8 cellular contexts compared by ENCODE assay signal in the genomic region with DNA sequence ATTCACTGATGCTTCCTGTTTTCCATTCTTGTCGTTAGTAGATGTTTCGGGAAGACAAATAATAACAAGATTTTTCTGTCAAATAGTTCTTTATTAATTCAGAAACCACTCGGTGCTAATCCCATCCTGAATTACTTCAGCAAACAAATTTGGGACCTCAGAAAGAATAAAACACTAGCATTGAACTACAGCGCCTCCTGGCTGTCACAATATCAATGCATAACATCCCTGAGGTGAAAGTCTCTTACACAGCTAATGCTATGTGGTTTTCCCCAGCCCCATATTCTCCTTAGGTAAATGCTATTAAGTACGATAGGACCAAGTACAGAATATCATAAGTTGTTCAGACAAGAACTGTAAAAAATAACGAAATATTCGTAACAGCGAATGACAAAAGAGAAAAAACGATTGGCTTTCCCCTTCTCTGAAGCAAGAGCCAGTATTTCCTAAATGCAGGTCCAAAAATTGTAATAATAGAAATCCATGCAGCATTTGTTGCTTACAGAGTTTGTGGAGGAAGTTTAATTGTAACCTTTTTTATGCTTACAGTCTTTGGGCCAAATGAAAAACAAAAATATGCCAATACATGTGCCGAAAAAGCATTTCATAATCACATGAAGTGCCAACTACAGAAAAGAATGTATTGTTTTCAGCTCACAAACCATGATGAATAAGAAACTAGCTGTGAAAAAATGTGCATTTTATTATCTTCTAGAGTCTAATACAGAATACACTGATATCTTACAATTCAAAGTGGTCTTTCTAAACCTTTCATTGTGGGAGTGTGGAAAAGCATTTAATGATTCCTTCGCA. TPM values are rescaled to one million over a fixed set of nuclear protein-coding genes. Genes with fewer than 3 reads are reported as not detected.
DNase-seq lines count a peak whose midpoint lies in the region; ATAC-seq and TF ChIP-seq lines count a peak whose summit lies in the region.

No MANE protein-coding gene starts in this region.

- 32 to 39% methylated on average over 11 of the region's 11 CpGs for WGBS in transverse colon (ENCODE audit: low coverage in 1 of 2), 2 donors

- H3K4me2 ChIP-seq in fibroblast of lung (ENCODE audit: extremely low read depth, insufficient read depth, low read length): peak overlapping the region; percentile 37
- peak overlapping the region; percentile 14 for H3K4me2 ChIP-seq in osteoblast (ENCODE audit: insufficient read depth, low read length)

- H3K4me1 ChIP-seq in fibroblast of lung (ENCODE audit: control insufficient read depth, extremely low read depth, insufficient read depth, low read length) (peaks cover 24% of the 10 kb centered on the region), osteoblast (ENCODE audit: insufficient read depth, low read length) (peaks cover 34% of the 10 kb centered on the region), transverse colon (peaks cover 0 to 13% (median 12%) of the 10 kb centered on the region in 4 donors)

- H3K27ac ChIP-seq in C4-2B: no peak overlapping the region
- H3K27ac ChIP-seq in fibroblast of lung (ENCODE audit: insufficient read depth, low read length): peak overlapping the region; percentile 91
- peak overlapping the region; percentile 97 for H3K27ac ChIP-seq in osteoblast (ENCODE audit: low read depth, low read length)
- no peak overlapping the region for H3K27ac ChIP-seq in transverse colon

- H3K27me3 ChIP-seq in fibroblast of lung (ENCODE audit: control insufficient read depth, insufficient read depth, low read length): no peaks in the 10 kb centered on the region
- H3K27me3 ChIP-seq in osteoblast (ENCODE audit: insufficient read depth, low read length): no peaks in the 10 kb centered on the region
- no peaks in the 10 kb centered on the region for H3K27me3 ChIP-seq in transverse colon

- in situ Hi-C loops in transverse colon (cut with MboI; ENCODE audit: low pct_ligation_motif_present in 1 of 4, low pct_unique_long_range_greater_than_20kb in 1 of 4, low sequenced_read_pairs in 3 of 4): loop anchor here in 3 of 4 donors (10.0 to 25.0 kb wide), 2 partner anchors 294 to 302 kb away; no protein-coding TSS in a partner anchor

- ATAC-seq in GM21367 (IDR thresholded peaks at IDR 0.05; ENCODE audit: unreplicated experiment) (peak; percentile 60), HG03196 (IDR thresholded peaks at IDR 0.05; ENCODE audit: unreplicated experiment) (no peak)

- intact Hi-C loops in transverse colon (cut with DNase I; ENCODE audit: low total_unique reads): loop anchor here (10.0 kb wide), 1 partner anchor 302 kb away; no protein-coding TSS in a partner anchor

- H3K79me2 ChIP-seq in fibroblast of lung (ENCODE audit: control insufficient read depth, insufficient read depth, low read length): no peaks in the 10 kb centered on the region
- H3K79me2 ChIP-seq in osteoblast (ENCODE audit: insufficient read depth, low read length): no peaks in the 10 kb centered on the region

- no peak for TF ChIP-seq EP300 in transverse colon (IDR thresholded peaks at IDR 0.05; ENCODE audit: low read depth)

- H3K36me3 ChIP-seq in fibroblast of lung (ENCODE audit: control insufficient read depth, insufficient read depth, low read length): no peaks in the 10 kb centered on the region
- H3K36me3 ChIP-seq in osteoblast (ENCODE audit: insufficient read depth, low read length): peaks cover 47% of the 10 kb centered on the region
- no peaks in the 10 kb centered on the region for H3K36me3 ChIP-seq in transverse colon

- DNase-seq in NOMO-1 treated with DMSO at 0.1 percent for 48 hours (lab: John Stamatoyannopoulos, UW; ENCODE audit: unreplicated experiment) (peak; percentile 52), fibroblast of lung (ENCODE audit: low read depth in 2 of 2) (peak; percentile 57 to 82), osteoblast (ENCODE audit: insufficient read length, low spot score, missing footprints) (no peak), transverse colon (peak; percentile 72)
- peak; percentile 7 for DNase-seq in activated CD8-positive, alpha-beta memory T cell treated with anti-CD3 and anti-CD28 coated beads, Interleukin-2, amount 50 U/mL, for 1 hour (ENCODE audit: extremely low read depth)

- H3K4me3 ChIP-seq in fibroblast of lung (replicated peaks in 1 of 4; ENCODE audit: control extremely low read depth in 1 of 4, insufficient read depth in 1 of 4, low read depth in 3 of 4, low read length in 4 of 4): no peak overlapping the region
- H3K4me3 ChIP-seq in osteoblast (ENCODE audit: insufficient read depth, low read length): no peak overlapping the region
- H3K4me3 ChIP-seq in transverse colon: no peak overlapping the region

- H2AFZ ChIP-seq in fibroblast of lung (ENCODE audit: low read length) (no peak overlapping the region), osteoblast (ENCODE audit: low read length) (no peak overlapping the region)

- H3K9ac ChIP-seq in fibroblast of lung (ENCODE audit: insufficient read depth, low read length): no peak overlapping the region

- H3K9me3 ChIP-seq in fibroblast of lung (ENCODE audit: control insufficient read depth, insufficient read depth, low read depth, low read length) (no peaks in the 10 kb centered on the region), osteoblast (ENCODE audit: low read depth, low read length) (no peaks in the 10 kb centered on the region), transverse colon (no peaks in the 10 kb centered on the region)

- H4K20me1 ChIP-seq in fibroblast of lung (ENCODE audit: control insufficient read depth, extremely low read depth, insufficient read depth, low read length): no peaks in the 10 kb centered on the region
- H4K20me1 ChIP-seq in osteoblast (ENCODE audit: insufficient read depth, low read length): no peaks in the 10 kb centered on the region

- no peak for TF ChIP-seq POLR2A in transverse colon (IDR thresholded peaks at IDR 0.05)

- TF ChIP-seq CTCF in C4-2B (conservative IDR thresholded peaks at IDR 0.05) (peak; percentile 94), fibroblast of lung (conservative IDR thresholded peaks at IDR 0.05 in 1 of 2, IDR thresholded peaks at IDR 0.05 in 1 of 2; ENCODE audit: low read depth in 1 of 2, low read length in 2 of 2) (peak; percentile 87 to 93), osteoblast (IDR thresholded peaks at IDR 0.05; ENCODE audit: extremely low read depth, low read depth, low read length) (peak; percentile 87), transverse colon (IDR thresholded peaks at IDR 0.05) (peak; percentile 79 to 84 (median 82))

RNA-seq across cellular contexts. Expression of gene MYPN, which starts 47.3 kb away (rescaled TPM):
- total RNA-seq in fibroblast of lung (under 0.01 and 1.2 TPM in 2 replicates), osteoblast (1.5 and 1.8 TPM in 2 replicates), transverse colon (1 to 10 TPM in 1 of 4 donors, under 1 TPM in 2, not detected in 1; 0.27 to 1.5 (median 0.79) TPM)
- 0.77 and 1.9 TPM in 2 replicates for polyA plus RNA-seq in fibroblast of lung
- 0.68 and 1.6 TPM in 2 replicates for polyA plus RNA-seq in fibroblast of lung (2012)
- 0.90 and 2.8 TPM in 2 replicates for polyA minus RNA-seq in fibroblast of lung (ENCODE audit: low replicate concordance)

Comparison
In these comparisons a context has a peak if more than half of its experiments do, and no peak if none do; other contexts are left out.
1. H3K27ac ChIP-seq: peak in fibroblast of lung (single experiment) and osteoblast (single experiment); none in C4-2B (single experiment) and transverse colon (0 of 4).
2. Peak in every context shown above with its lines, with median percentiles within 50 percentile points of each other: CTCF ChIP-seq.